ENCODE assay signal across 10 cellular contexts in genomic region chr15:68640791-68641331, GRCh38.
A peak's percentile ranks its signal among the peaks of the same experiment; 100 is the strongest.
DNase-seq lines count a peak whose midpoint lies in the region; ATAC-seq and TF ChIP-seq lines count a peak whose summit lies in the region.
"Had no signal": no experiment of that assay in that cellular context is flagged by ENCODE, and none has a peak within 500 bp of the region (broad histone marks: within the 10 kb centered on the region; RNA-seq: fewer than 3 reads in every experiment).

No MANE protein-coding gene starts in this region.

- H4K20me1 ChIP-seq in MM.1S (ENCODE audit: insufficient read depth, low read length), result no peaks in the 10 kb centered on the region

- H3K27ac ChIP-seq in adrenal gland (peak overlapping the region in 2 of 5 donors; percentile 26 to 73), heart right ventricle (peak overlapping the region in 8 of 10 donors; percentile 7 to 62 (median 49)), spleen (peak overlapping the region in 4 of 8 donors; percentile 22 to 52 (median 37)), MM.1S (ENCODE audit: low read length) (no peak overlapping the region)
- H3K27ac ChIP-seq: neutrophil had no signal

- H3K4me2 ChIP-seq in MM.1S (ENCODE audit: low read depth, low read length), result no peak overlapping the region

- intact Hi-C loops in adrenal gland (cut with DNase I) (no loop called here), heart right ventricle (cut with DNase I) (loop anchor here in 1 of 10 donors (5.0 kb wide), 1 partner anchor 64 kb away; the partner anchor contains the start of gene CORO2B), spleen (cut with DNase I; ENCODE audit: low total_unique reads) (no loop called here)

- no peak overlapping the region for H3K4me3 Mint-ChIP-seq in HFFc6

- no peak for DNase-seq in HFFc6
- DNase-seq in adrenal gland, result peak in 6 of 7 donors; percentile 33 to 65 (median 46)
- DNase-seq in heart right ventricle, result peak; percentile 39 to 40
- DNase-seq in spleen, result peak; percentile 64
- no peak for DNase-seq in MM.1S
- no peak for DNase-seq in NK-92 (lab: John Stamatoyannopoulos, UW; ENCODE audit: unreplicated experiment)
- DNase-seq in H4 (ENCODE audit: low spot score), result no peak
- DNase-seq: MG63 had no signal

- H3K9ac ChIP-seq in MM.1S (ENCODE audit: low read length), result no peak overlapping the region

- H3K4me3 ChIP-seq in adrenal gland (no peak overlapping the region), heart right ventricle (no peak overlapping the region), spleen (no peak overlapping the region), MM.1S (ENCODE audit: low read length) (no peak overlapping the region)
- H3K4me3 ChIP-seq: MG63 had no signal

- no peaks in the 10 kb centered on the region for H3K9me2 ChIP-seq in MM.1S (replicated peaks; ENCODE audit: insufficient read depth, low read length)

- H3K36me3 ChIP-seq in adrenal gland (replicated peaks in 1 of 2) (no peaks in the 10 kb centered on the region), heart right ventricle (no peaks in the 10 kb centered on the region), spleen (no peaks in the 10 kb centered on the region), MM.1S (replicated peaks; ENCODE audit: insufficient read depth, low read length) (no peaks in the 10 kb centered on the region)
- H3K36me3 ChIP-seq: neutrophil had no signal

- H2AFZ ChIP-seq in MM.1S (ENCODE audit: low read length), result no peak overlapping the region

- H3F3A ChIP-seq in MM.1S (ENCODE audit: insufficient read depth, low read length), result no peaks in the 10 kb centered on the region

- H3K9me3 ChIP-seq in adrenal gland (replicated peaks in 1 of 3) (no peaks in the 10 kb centered on the region), heart right ventricle (no peaks in the 10 kb centered on the region), spleen (no peaks in the 10 kb centered on the region), MM.1S (replicated peaks; ENCODE audit: insufficient read depth, low read length) (no peaks in the 10 kb centered on the region)
- H3K9me3 ChIP-seq: MG63, neutrophil had no signal

- no peaks in the 10 kb centered on the region for H3K9me3 Mint-ChIP-seq in HFFc6

- H3K27ac Mint-ChIP-seq in HFFc6, result peak overlapping the region; percentile 91

- H3K27me3 ChIP-seq in adrenal gland (no peaks in the 10 kb centered on the region), heart right ventricle (no peaks in the 10 kb centered on the region), spleen (replicated peaks in 1 of 7) (no peaks in the 10 kb centered on the region), MM.1S (replicated peaks; ENCODE audit: insufficient read depth, low read length) (no peaks in the 10 kb centered on the region)
- H3K27me3 ChIP-seq: MG63, neutrophil had no signal

- H3K4me1 Mint-ChIP-seq in HFFc6 (ENCODE audit: low read depth), result peaks cover 86% of the 10 kb centered on the region

- H3K27me3 Mint-ChIP-seq in HFFc6 (ENCODE audit: insufficient read depth), result no peaks in the 10 kb centered on the region; the same call in none of the 2 replicates

- H3K4me1 ChIP-seq in adrenal gland (replicated peaks in 1 of 2) (peaks cover 0 to 9% of the 10 kb centered on the region in 2 donors), heart right ventricle (peaks cover 8 to 59% (median 44%) of the 10 kb centered on the region in 9 donors), spleen (peaks cover 0 to 22% (median 0%) of the 10 kb centered on the region in 6 donors), MM.1S (ENCODE audit: low read length) (no peaks in the 10 kb centered on the region)

- no peaks in the 10 kb centered on the region for H3K36me3 Mint-ChIP-seq in HFFc6 (ENCODE audit: low read depth)

- ATAC-seq in heart right ventricle (peak in 7 of 8 donors; percentile 21 to 53 (median 44)), GM19324 (IDR thresholded peaks at IDR 0.05; ENCODE audit: low FRiP score, unreplicated experiment) (no peak)

- 42 to 50% (median 48%) methylated on average over 4 to 8 of the region's 8 CpGs for WGBS in adrenal gland, 4 donors
- WGBS in heart right ventricle, 2 donors, result 52 to 58% methylated on average over 8 of the region's 8 CpGs
- WGBS in spleen, 5 donors, result 70 to 84% (median 76%) methylated on average over 7 to 8 of the region's 8 CpGs

- no peaks in the 10 kb centered on the region for H3K79me2 ChIP-seq in MM.1S (ENCODE audit: low read length)

- TF ChIP-seq CTCF in HFFc6 (IDR thresholded peaks at IDR 0.05) (no peak), adrenal gland (IDR thresholded peaks at IDR 0.05) (no peak), heart right ventricle (IDR thresholded peaks at IDR 0.05) (no peak), spleen (IDR thresholded peaks at IDR 0.05 in 8 of 11, conservative IDR thresholded peaks at IDR 0.05 in 3 of 11) (no peak), MM.1S (IDR thresholded peaks at IDR 0.05; ENCODE audit: low read length) (no peak)

- TF ChIP-seq POLR2A in adrenal gland (IDR thresholded peaks at IDR 0.05) (no peak), spleen (IDR thresholded peaks at IDR 0.05) (no peak)

Comparison
In these comparisons a context has a peak if more than half of its experiments do, and no peak if none do; other contexts are left out.
1. DNase-seq: peak in adrenal gland (6 of 7), heart right ventricle (2 of 2) and spleen (single experiment); none in HFFc6 (single experiment), MM.1S (single experiment), NK-92 (single experiment) and H4 (single experiment).